23 cellular contexts compared by ENCODE assay signal in the genomic region with DNA sequence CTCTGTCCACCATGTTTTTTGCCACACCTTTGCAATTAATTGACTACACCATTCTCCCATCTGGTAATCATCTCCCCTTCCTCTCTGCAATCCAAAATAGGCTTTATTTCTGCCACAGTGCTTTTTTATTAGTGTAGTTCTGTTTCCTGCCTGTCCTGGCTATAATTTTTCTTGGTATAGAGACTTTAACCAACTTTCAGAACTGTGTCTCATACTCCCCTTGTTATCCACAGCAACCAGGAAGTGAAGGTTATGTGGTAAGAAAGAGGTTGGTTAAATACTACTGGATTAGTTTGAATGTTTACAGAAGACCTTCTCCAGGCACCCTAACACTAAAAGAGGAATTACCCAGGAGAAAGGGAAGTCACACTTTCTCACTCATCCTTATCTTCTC. TPM values are rescaled to one million over a fixed set of nuclear protein-coding genes. Genes with fewer than 3 reads are reported as not detected.
DNase-seq lines count a peak whose midpoint lies in the region; ATAC-seq, FAIRE-seq and TF ChIP-seq lines count a peak whose summit lies in the region.
"Had no signal": no experiment of that assay in that cellular context is flagged by ENCODE, and none has a peak within 500 bp of the region (broad histone marks: within the 10 kb centered on the region; RNA-seq: fewer than 3 reads in every experiment).

No MANE protein-coding gene starts in this region.

- H2BK12ac ChIP-seq in mesenchymal stem cell (ENCODE audit: low read length in 2 of 2) = peak overlapping the region; percentile 75

- H2AFZ ChIP-seq in mesenchymal stem cell (ENCODE audit: low read depth, low read length) = peak overlapping the region; percentile 36

- DNase-seq in GM12891 (ENCODE audit: insufficient read length, low spot score) (no peak), NOMO-1 treated with DMSO at 0.1 percent for 48 hours (lab: John Stamatoyannopoulos, UW; ENCODE audit: unreplicated experiment) (peak; percentile 44), mesenchymal stem cell (no peak), NCI-H510A treated with DMSO at 0.1 percent for 48 hours (lab: John Stamatoyannopoulos, UW) (no peak), COLO829 (ENCODE audit: low spot score) (no peak)
- DNase-seq: activated CD4-positive, alpha-beta T cell treated with anti-CD3 and anti-CD28 coated beads for 36 hours; activated gamma-delta T cell; activated T-cell treated with anti-CD3 and anti-CD28 coated beads, Interleukin-2, amount 50 U/mL, for 1 hour; NCI-H1105; NCI-H187 treated with DMSO at 0.1 percent for 48 hours; NCI-H524 treated with DMSO at 0.1 percent for 48 hours; pancreas; stimulated activated CD4-positive, alpha-beta T cell treated with anti-CD3 and anti-CD28 coated beads, Interleukin-2, amount 100 ng/mL, for 24 hours; substantia nigra; T-helper 17 cell; upper lobe of right lung had no signal

- H3K27me3 ChIP-seq in mesenchymal stem cell (ENCODE audit: control insufficient read depth in 1 of 2, insufficient read depth in 1 of 2, low read length in 2 of 2) = no peaks in the 10 kb centered on the region
- H3K27me3 ChIP-seq: pancreas, upper lobe of right lung had no signal

- H3K18ac ChIP-seq in mesenchymal stem cell (ENCODE audit: low read depth in 1 of 2, low read length in 2 of 2) = peak overlapping the region; percentile 58 to 88

- H2AK5ac ChIP-seq in mesenchymal stem cell (ENCODE audit: low read length, severe bottlenecking) = no peak overlapping the region

- no peak overlapping the region for H3K4ac ChIP-seq in mesenchymal stem cell (ENCODE audit: low read depth in 1 of 2, low read length in 2 of 2)

- H3K9ac ChIP-seq in mesenchymal stem cell (ENCODE audit: low read length) = no peak overlapping the region
- H3K9ac ChIP-seq: KMS-11 had no signal

- no peak overlapping the region for H3K4me2 ChIP-seq in mesenchymal stem cell (ENCODE audit: low read length, poor library complexity, severe bottlenecking)
- H3K4me2 ChIP-seq: KMS-11 had no signal

- no peaks in the 10 kb centered on the region for H3K9me3 ChIP-seq in mesenchymal stem cell (ENCODE audit: control insufficient read depth, low read length)
- H3K9me3 ChIP-seq: pancreas, upper lobe of right lung had no signal

- peak; percentile 50 for ATAC-seq in GM21381 (IDR thresholded peaks at IDR 0.05; ENCODE audit: unreplicated experiment)
- ATAC-seq in GM19467 (IDR thresholded peaks at IDR 0.05; ENCODE audit: unreplicated experiment) = no peak
- ATAC-seq: activated CD4-positive, alpha-beta T cell treated with anti-CD3 and anti-CD28 coated beads for 36 hours; pancreas; T-helper 17 cell; upper lobe of right lung had no signal

- H2BK120ac ChIP-seq in mesenchymal stem cell (ENCODE audit: low read depth, low read length) = no peak overlapping the region

- FAIRE-seq in GM12891 (lab: Jason Lieb, UNC) = no peak
- FAIRE-seq: frontal cortex, HTR-8/SVneo, pancreas had no signal

- peaks cover 4% of the 10 kb centered on the region for H3K4me1 ChIP-seq in mesenchymal stem cell (ENCODE audit: control insufficient read depth, insufficient read depth, low read depth, low read length)
- H3K4me1 ChIP-seq: pancreas, upper lobe of right lung had no signal

- no peaks in the 10 kb centered on the region for H3K79me1 ChIP-seq in mesenchymal stem cell (replicated peaks; ENCODE audit: low read length, poor library complexity, severe bottlenecking)

- peak overlapping the region; percentile 62 for H4K91ac ChIP-seq in mesenchymal stem cell (ENCODE audit: low read length)

- no peak overlapping the region for H3K4me3 ChIP-seq in mesenchymal stem cell (ENCODE audit: insufficient read depth in 1 of 2, low read depth in 1 of 2, low read length in 2 of 2)
- H3K4me3 ChIP-seq: lung, pancreas, upper lobe of right lung had no signal

- no peak for TF ChIP-seq POLR2A in GM12891 (IDR thresholded peaks at IDR 0.05; ENCODE audit: low read depth, low read length)

- no peak overlapping the region for H3K23ac ChIP-seq in mesenchymal stem cell (ENCODE audit: low read length in 2 of 2)

- H4K8ac ChIP-seq in mesenchymal stem cell (ENCODE audit: low read length) = peak overlapping the region; percentile 21

- H3K36me3 ChIP-seq in mesenchymal stem cell (ENCODE audit: control insufficient read depth in 1 of 2, insufficient read depth in 2 of 2, low read depth in 1 of 2, low read length in 2 of 2) = no peaks in the 10 kb centered on the region
- H3K36me3 ChIP-seq: pancreas, upper lobe of right lung had no signal

- no peak overlapping the region for H3K14ac ChIP-seq in mesenchymal stem cell (ENCODE audit: low read length in 2 of 2)

- H3K27ac ChIP-seq in mesenchymal stem cell (ENCODE audit: low read length, poor library complexity, severe bottlenecking) = peak overlapping the region; percentile 20
- H3K27ac ChIP-seq: C4-2B, KMS-11, pancreas, upper lobe of right lung had no signal

- no peak overlapping the region for H2BK5ac ChIP-seq in mesenchymal stem cell (ENCODE audit: low read depth, low read length, poor library complexity, severe bottlenecking)

- H2BK15ac ChIP-seq in mesenchymal stem cell (ENCODE audit: low read depth, poor library complexity, severe bottlenecking) = no peak overlapping the region

TF ChIP-seq in GM12891, 5 proteins besides CTCF, POLR2A, EP300 and RAD21:
- no peak for TF ChIP-seq POLR2AphosphoS5 (IDR thresholded peaks at IDR 0.05; ENCODE audit: low read depth, low read length)
- peak; percentile 20; the same call in 1 of the 2 replicates for TF ChIP-seq SPI1 (IDR thresholded peaks at IDR 0.05; ENCODE audit: low read depth, low read length)

RNA-seq across cellular contexts. Expression of a gene that starts 17.8 kb away (rescaled TPM):
- polyA plus RNA-seq in GM12891 (2012; ENCODE audit: low read depth, missing spikeins) = 8.1 TPM
- polyA plus RNA-seq in mesenchymal stem cell (2013, experiment 1 of 2) = 37.8 TPM
- 39.2 TPM for polyA plus RNA-seq in mesenchymal stem cell (2013, experiment 2 of 2)
